In the genomic region with DNA sequence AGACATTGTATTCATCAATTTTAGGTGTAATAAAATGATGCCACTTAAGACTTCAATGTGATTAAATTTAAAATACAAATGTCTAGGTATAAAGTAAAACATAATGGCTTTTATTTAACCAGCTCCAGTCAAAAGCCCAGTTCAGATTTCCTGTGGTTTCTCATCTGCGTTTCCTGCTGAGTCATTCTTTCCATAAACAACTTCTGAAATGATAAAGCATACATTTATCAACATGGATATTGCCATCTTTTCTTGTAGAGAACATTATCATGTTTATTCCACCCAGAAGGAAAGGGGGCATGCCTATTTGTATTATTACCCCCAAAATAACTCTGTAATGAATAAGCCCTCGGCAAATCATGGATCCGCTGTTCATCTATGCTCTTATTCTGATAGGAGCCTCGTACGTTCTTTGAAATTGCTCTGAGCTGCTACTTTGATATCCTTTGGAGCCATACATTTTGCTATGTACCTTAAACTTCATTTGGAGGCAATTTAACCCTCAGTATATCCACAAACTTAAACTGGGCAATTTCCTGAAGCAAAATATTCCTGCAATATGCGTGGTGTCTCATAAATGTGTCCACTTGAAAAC, we compare ENCODE assay signal across 11 cellular contexts. TPM values are rescaled to one million over a fixed set of nuclear protein-coding genes. Genes with fewer than 3 reads are reported as not detected.
DNase-seq lines count a peak whose midpoint lies in the region; ATAC-seq and TF ChIP-seq lines count a peak whose summit lies in the region.
"Had no signal": no experiment of that assay in that cellular context is flagged by ENCODE, and none has a peak within 500 bp of the region (broad histone marks: within the 10 kb centered on the region; RNA-seq: fewer than 3 reads in every experiment).

No MANE protein-coding gene starts in this region.

- TF ChIP-seq EP300 in SK-N-SH (IDR thresholded peaks at IDR 0.05; ENCODE audit: borderline replicate concordance in 1 of 2, low read depth in 1 of 2, low read length in 1 of 2) = no peak

- H3K9ac ChIP-seq in SK-N-SH = no peak overlapping the region
- H3K9ac ChIP-seq: parathyroid adenoma had no signal

- no peak for TF ChIP-seq CTCF in SK-N-SH (IDR thresholded peaks at IDR 0.05)
- TF ChIP-seq CTCF in BE2C (IDR thresholded peaks at IDR 0.05; ENCODE audit: low read depth, low read length) = no peak

- H2AFZ ChIP-seq in SK-N-SH (ENCODE audit: low read depth) = no peak overlapping the region
- H2AFZ ChIP-seq: parathyroid adenoma had no signal

- H3K27ac ChIP-seq in SK-N-SH (ENCODE audit: low read depth in 2 of 2, low read length in 1 of 2) = peak overlapping the region in 1 of 2 experiments; percentile 34; a peak in 2 of 4 replicates
- H3K27ac ChIP-seq: esophagus squamous epithelium, parathyroid adenoma had no signal

- no peaks in the 10 kb centered on the region for H3K27me3 ChIP-seq in SK-N-SH (ENCODE audit: insufficient read depth)
- H3K27me3 ChIP-seq in BE2C = peaks cover 3% of the 10 kb centered on the region
- H3K27me3 ChIP-seq: esophagus squamous epithelium had no signal

- WGBS in SK-N-SH (ENCODE audit: low lambda C conversion rate) = 75% methylated on average over 6 of the region's 6 CpGs

- H3K9me2 ChIP-seq in SK-N-SH = no peaks in the 10 kb centered on the region

- POLR2A ChIA-PET in SK-N-SH (lab: Yijun Ruan, JAX) = no interaction called here

- H3K4me3 ChIP-seq in SK-N-SH (ENCODE audit: low read depth in 2 of 2, low read length in 1 of 2) = no peak overlapping the region
- H3K4me3 ChIP-seq in BE2C (ENCODE audit: low read depth, low read length) = no peak overlapping the region
- H3K4me3 ChIP-seq: esophagus squamous epithelium had no signal

- TF ChIP-seq RAD21 in SK-N-SH (IDR thresholded peaks at IDR 0.05; ENCODE audit: low read length) = no peak

- H4K20me1 ChIP-seq in SK-N-SH (ENCODE audit: insufficient read depth) = no peaks in the 10 kb centered on the region

- CTCF ChIA-PET in SK-N-SH (lab: Yijun Ruan, JAX) = interaction anchor here (1.3 to 4.0 kb wide), 2 partner anchors 10 to 17 kb away, joined by 3 to 26 read pairs; no protein-coding TSS in a partner anchor

- DNase-seq in AG20443 (ENCODE audit: low spot score) (peak; percentile 47), HPDE6-E6E7 (ENCODE audit: extremely low spot score) (peak; percentile 46), SK-N-SH (no peak), glomerular endothelial cell (ENCODE audit: extremely low read depth, low read depth, low spot score) (peak; percentile 64), BE2C (no peak), NCI-H2227 (lab: John Stamatoyannopoulos, UW; ENCODE audit: unreplicated experiment) (no peak)
- DNase-seq: activated T-cell treated with anti-CD3 and anti-CD28 coated beads for 4 hours, esophagus squamous epithelium had no signal

- H3K4me2 ChIP-seq in SK-N-SH = no peak overlapping the region

- H3F3A ChIP-seq in SK-N-SH (replicated peaks; ENCODE audit: insufficient read depth) = no peaks in the 10 kb centered on the region

- H3K9me3 ChIP-seq in SK-N-SH = no peaks in the 10 kb centered on the region
- H3K9me3 ChIP-seq in BE2C = no peaks in the 10 kb centered on the region
- H3K9me3 ChIP-seq: esophagus squamous epithelium had no signal

- H3K79me2 ChIP-seq in SK-N-SH (ENCODE audit: insufficient read depth) = no peaks in the 10 kb centered on the region
- H3K79me2 ChIP-seq: parathyroid adenoma had no signal

- H3K36me3 ChIP-seq in SK-N-SH (replicated peaks in 1 of 2; ENCODE audit: control insufficient read depth in 1 of 2, insufficient read depth in 2 of 2, low read length in 1 of 2) (no peaks in the 10 kb centered on the region), BE2C (no peaks in the 10 kb centered on the region)
- H3K36me3 ChIP-seq: esophagus squamous epithelium had no signal

- ATAC-seq in HG03457 (IDR thresholded peaks at IDR 0.05; ENCODE audit: unreplicated experiment) = no peak
- no peak for ATAC-seq in HG03135 (IDR thresholded peaks at IDR 0.05; ENCODE audit: unreplicated experiment)

- H3K4me1 ChIP-seq in SK-N-SH (ENCODE audit: control insufficient read depth in 1 of 2, insufficient read depth in 2 of 2, low read depth in 1 of 2, low read length in 1 of 2) (peaks cover 0 to 7% of the 10 kb centered on the region in 2 experiments; a peak in 2 of 4 replicates), BE2C (no peaks in the 10 kb centered on the region)
- H3K4me1 ChIP-seq: esophagus squamous epithelium, parathyroid adenoma had no signal

TF ChIP-seq in SK-N-SH, 30 proteins besides CTCF, POLR2A, EP300 and RAD21:
- TF ChIP-seq, protein P1, sequence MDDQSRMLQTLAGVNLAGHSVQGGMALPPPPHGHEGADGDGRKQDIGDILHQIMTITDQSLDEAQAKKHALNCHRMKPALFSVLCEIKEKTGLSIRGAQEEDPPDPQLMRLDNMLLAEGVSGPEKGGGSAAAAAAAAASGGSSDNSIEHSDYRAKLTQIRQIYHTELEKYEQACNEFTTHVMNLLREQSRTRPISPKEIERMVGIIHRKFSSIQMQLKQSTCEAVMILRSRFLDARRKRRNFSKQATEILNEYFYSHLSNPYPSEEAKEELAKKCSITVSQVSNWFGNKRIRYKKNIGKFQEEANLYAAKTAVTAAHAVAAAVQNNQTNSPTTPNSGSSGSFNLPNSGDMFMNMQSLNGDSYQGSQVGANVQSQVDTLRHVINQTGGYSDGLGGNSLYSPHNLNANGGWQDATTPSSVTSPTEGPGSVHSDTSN (IDR thresholded peaks at IDR 0.05) = peak; percentile 30; the same call in 1 of the 2 replicates
- TF ChIP-seq JUND (IDR thresholded peaks at IDR 0.05) (peak; percentile 40; the same call in 1 of the 2 replicates), TCF12 (IDR thresholded peaks at IDR 0.05) (0 out of 2 replicates have a peak, but pooled peaks have one; percentile 25), FOSL2 (IDR thresholded peaks at IDR 0.05; ENCODE audit: borderline replicate concordance, low read depth) (peak; percentile 31; the same call in 1 of the 2 replicates), EZH2phosphoT487 (IDR thresholded peaks at IDR 0.05; ENCODE audit: borderline replicate concordance, low read depth) (no peak)
- TF ChIP-seq, protein P2, sequence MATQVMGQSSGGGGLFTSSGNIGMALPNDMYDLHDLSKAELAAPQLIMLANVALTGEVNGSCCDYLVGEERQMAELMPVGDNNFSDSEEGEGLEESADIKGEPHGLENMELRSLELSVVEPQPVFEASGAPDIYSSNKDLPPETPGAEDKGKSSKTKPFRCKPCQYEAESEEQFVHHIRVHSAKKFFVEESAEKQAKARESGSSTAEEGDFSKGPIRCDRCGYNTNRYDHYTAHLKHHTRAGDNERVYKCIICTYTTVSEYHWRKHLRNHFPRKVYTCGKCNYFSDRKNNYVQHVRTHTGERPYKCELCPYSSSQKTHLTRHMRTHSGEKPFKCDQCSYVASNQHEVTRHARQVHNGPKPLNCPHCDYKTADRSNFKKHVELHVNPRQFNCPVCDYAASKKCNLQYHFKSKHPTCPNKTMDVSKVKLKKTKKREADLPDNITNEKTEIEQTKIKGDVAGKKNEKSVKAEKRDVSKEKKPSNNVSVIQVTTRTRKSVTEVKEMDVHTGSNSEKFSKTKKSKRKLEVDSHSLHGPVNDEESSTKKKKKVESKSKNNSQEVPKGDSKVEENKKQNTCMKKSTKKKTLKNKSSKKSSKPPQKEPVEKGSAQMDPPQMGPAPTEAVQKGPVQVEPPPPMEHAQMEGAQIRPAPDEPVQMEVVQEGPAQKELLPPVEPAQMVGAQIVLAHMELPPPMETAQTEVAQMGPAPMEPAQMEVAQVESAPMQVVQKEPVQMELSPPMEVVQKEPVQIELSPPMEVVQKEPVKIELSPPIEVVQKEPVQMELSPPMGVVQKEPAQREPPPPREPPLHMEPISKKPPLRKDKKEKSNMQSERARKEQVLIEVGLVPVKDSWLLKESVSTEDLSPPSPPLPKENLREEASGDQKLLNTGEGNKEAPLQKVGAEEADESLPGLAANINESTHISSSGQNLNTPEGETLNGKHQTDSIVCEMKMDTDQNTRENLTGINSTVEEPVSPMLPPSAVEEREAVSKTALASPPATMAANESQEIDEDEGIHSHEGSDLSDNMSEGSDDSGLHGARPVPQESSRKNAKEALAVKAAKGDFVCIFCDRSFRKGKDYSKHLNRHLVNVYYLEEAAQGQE (IDR thresholded peaks at IDR 0.05; ENCODE audit: low read depth, low read length) = no peak
- TF ChIP-seq, protein P3, sequence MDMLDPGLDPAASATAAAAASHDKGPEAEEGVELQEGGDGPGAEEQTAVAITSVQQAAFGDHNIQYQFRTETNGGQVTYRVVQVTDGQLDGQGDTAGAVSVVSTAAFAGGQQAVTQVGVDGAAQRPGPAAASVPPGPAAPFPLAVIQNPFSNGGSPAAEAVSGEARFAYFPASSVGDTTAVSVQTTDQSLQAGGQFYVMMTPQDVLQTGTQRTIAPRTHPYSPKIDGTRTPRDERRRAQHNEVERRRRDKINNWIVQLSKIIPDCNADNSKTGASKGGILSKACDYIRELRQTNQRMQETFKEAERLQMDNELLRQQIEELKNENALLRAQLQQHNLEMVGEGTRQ (IDR thresholded peaks at IDR 0.05; ENCODE audit: borderline replicate concordance, low read depth, low read length) = no peak

RNA-seq across cellular contexts. Expression of a gene that starts 28.3 kb away (rescaled TPM):
- polyA plus RNA-seq in SK-N-SH (2012; rRNA removed) = 99.8 and 177 TPM in 2 replicates
- 152 and 247 TPM in 2 replicates for polyA plus RNA-seq in SK-N-SH (2012; cell fraction: cytosol; rRNA removed)
- 42.5 and 61.4 TPM in 2 replicates for polyA plus RNA-seq in SK-N-SH (2012; cell fraction: nucleus; rRNA removed)
- 25.0 and 38.1 TPM in 2 replicates for total RNA-seq in glomerular endothelial cell
- 313 TPM for polyA plus RNA-seq in BE2C (2012; ENCODE audit: insufficient read depth, insufficient read length, low read depth)

Comparison
In these comparisons a context has a peak if more than half of its experiments do, and no peak if none do; other contexts are left out.
1. DNase-seq: peak in AG20443 (single experiment), HPDE6-E6E7 (single experiment) and glomerular endothelial cell (single experiment); none in SK-N-SH (single experiment), BE2C (single experiment) and NCI-H2227 (single experiment).